10 cellular contexts compared by ENCODE assay signal in the genomic region with DNA sequence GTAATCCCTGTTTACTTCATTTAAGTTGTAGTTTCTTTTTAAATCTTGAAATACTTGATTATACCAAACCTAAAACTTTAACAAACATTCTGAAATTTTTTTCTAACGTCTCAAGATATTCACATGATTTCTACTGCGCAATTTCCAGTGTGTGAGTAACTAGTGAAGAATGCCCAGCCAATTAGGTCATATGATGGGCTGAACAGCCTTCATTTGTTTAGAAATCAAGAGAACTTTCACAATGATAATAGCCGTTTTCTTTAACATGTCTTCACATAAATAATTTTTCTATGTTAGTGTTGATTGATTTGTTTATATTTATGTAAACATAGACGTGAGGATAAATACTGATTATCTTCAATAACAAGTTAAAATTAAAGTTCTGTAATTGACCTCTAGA. TPM values are rescaled to one million over a fixed set of nuclear protein-coding genes. Genes with fewer than 3 reads are reported as not detected.
A peak's percentile ranks its signal among the peaks of the same experiment; 100 is the strongest.
DNase-seq lines count a peak whose midpoint lies in the region; ATAC-seq, FAIRE-seq and TF ChIP-seq lines count a peak whose summit lies in the region.
"Had no signal": no experiment of that assay in that cellular context is flagged by ENCODE, and none has a peak within 500 bp of the region (broad histone marks: within the 10 kb centered on the region; RNA-seq: fewer than 3 reads in every experiment).

No MANE protein-coding gene starts in this region.

- SMC1A ChIA-PET in GM12878 (lab: Charles Lee; ENCODE audit: uncharacterized antibody, unreplicated experiment) = interaction anchor here (0.6 kb wide), 1 partner anchor 40 kb away, joined by 3 read pairs; no protein-coding TSS in a partner anchor

- FAIRE-seq in GM12878 (lab: Jason Lieb, UNC) = peak; percentile 41

- CTCF ChIA-PET in GM12878 (lab: Yijun Ruan, JAX) = no interaction called here

- TF ChIP-seq CTCF in GM23338 (conservative IDR thresholded peaks at IDR 0.05; ENCODE audit: low read depth in 2 of 2) (no peak), GM12878 (IDR thresholded peaks at IDR 0.05 in 2 of 3, conservative IDR thresholded peaks at IDR 0.05 in 1 of 3; ENCODE audit: control insufficient read depth in 2 of 3, extremely low read depth in 1 of 3, insufficient read depth in 1 of 3, low read depth in 3 of 3, low read length in 3 of 3) (no peak), stomach (IDR thresholded peaks at IDR 0.05) (no peak), GM20000 (IDR thresholded peaks at IDR 0.05; ENCODE audit: extremely low read depth, missing control alignments) (no peak)

- H3K4me2 ChIP-seq in GM23338 (no peak overlapping the region), GM12878 (ENCODE audit: control insufficient read depth, insufficient read depth) (no peak overlapping the region)

- H3K4me3 Mint-ChIP-seq in GM23338 = no peak overlapping the region
- H3K4me3 Mint-ChIP-seq: activated naive CD4-positive, alpha-beta T cell treated with anti-CD3 and anti-CD28 coated beads, Interleukin-2, amount 50 U/mL, for 24 hours; nephron had no signal

- ATAC-seq in GM23338 = no peak
- no peak for ATAC-seq in GM12878
- peak; percentile 77 to 86 for ATAC-seq in right cardiac atrium

- H3K4me1 Mint-ChIP-seq in GM23338 = peaks cover 30% of the 10 kb centered on the region
- H3K4me1 Mint-ChIP-seq: nephron had no signal

- no peaks in the 10 kb centered on the region for H3K27me3 ChIP-seq in GM23338 (ENCODE audit: insufficient read depth)
- no peaks in the 10 kb centered on the region for H3K27me3 ChIP-seq in GM12878 (replicated peaks in 1 of 2; ENCODE audit: control insufficient read depth in 2 of 2, insufficient read depth in 2 of 2, low read length in 1 of 2)
- H3K27me3 ChIP-seq in right cardiac atrium (ENCODE audit: control insufficient read depth, insufficient read depth) = no peaks in the 10 kb centered on the region
- no peaks in the 10 kb centered on the region for H3K27me3 ChIP-seq in stomach

- H2AFZ ChIP-seq in GM23338 (no peak overlapping the region), GM12878 (ENCODE audit: control insufficient read depth, low read depth, low read length) (no peak overlapping the region)

- no peaks in the 10 kb centered on the region for H3F3A ChIP-seq in GM23338 (replicated peaks; ENCODE audit: low read depth)

- no peak for TF ChIP-seq EP300 in GM12878 (IDR thresholded peaks at IDR 0.05; ENCODE audit: borderline replicate concordance in 1 of 2, control insufficient read depth in 1 of 2, low read depth in 2 of 2, low read length in 2 of 2)
- no peak for TF ChIP-seq EP300 in stomach (IDR thresholded peaks at IDR 0.05)

- BruUV-seq in GM12878 (replicated peaks; lab: Mats Ljungman, UMichigan) = no TSS peak

- no peak for DNase-seq in GM23338 (ENCODE audit: low spot score)
- no peak for DNase-seq in GM12878 (ENCODE audit: low read depth, low spot score)
- DNase-seq in right cardiac atrium = no peak
- no peak for DNase-seq in stomach
- no peak for DNase-seq in nucleus accumbens (lab: John Stamatoyannopoulos, UW)
- DNase-seq in GM20000 (ENCODE audit: low spot score) = no peak
- no peak for DNase-seq in Kasumi-1 (lab: John Stamatoyannopoulos, UW)
- no peak for DNase-seq in activated T-cell treated with anti-CD3 and anti-CD28 coated beads, Interleukin-2, amount 50 U/mL, for 48 hours

- no peaks in the 10 kb centered on the region for H3K36me3 ChIP-seq in GM23338 (ENCODE audit: insufficient read depth)
- peaks cover 2 to 5% of the 10 kb centered on the region in 2 experiments; a peak in 1 of 4 replicates for H3K36me3 ChIP-seq in GM12878 (ENCODE audit: control insufficient read depth in 2 of 2, insufficient read depth in 2 of 2, low read length in 1 of 2)
- peaks cover 4 to 19% (median 16%) of the 10 kb centered on the region in 4 donors for H3K36me3 ChIP-seq in stomach

- WGBS in GM12878 (ENCODE audit: insufficient coverage, insufficient replicate concordance, low lambda C conversion rate, missing lambda C conversion rate) = 72% methylated on average over 4 of the region's 4 CpGs
- whole genome bisulfite sequencing in right cardiac atrium = 35% methylated on average over 4 of the region's 4 CpGs
- 37 to 57% (median 54%) methylated on average over 4 of the region's 4 CpGs for WGBS in stomach, 5 donors

- no peaks in the 10 kb centered on the region for H3K36me3 Mint-ChIP-seq in GM23338 (ENCODE audit: low read depth)

- H3K4me1 ChIP-seq in GM23338 (ENCODE audit: insufficient read depth) (peaks cover 29% of the 10 kb centered on the region), GM12878 (ENCODE audit: control insufficient read depth, insufficient read depth, low read length) (peaks cover 12% of the 10 kb centered on the region), right cardiac atrium (ENCODE audit: control insufficient read depth, insufficient read depth, low read length) (no peaks in the 10 kb centered on the region), stomach (peaks cover 5 to 27% (median 8%) of the 10 kb centered on the region in 4 donors)

- H3K27ac ChIP-seq in GM23338 (ENCODE audit: low read depth) (peak overlapping the region; percentile 5; the same call in 1 of the 2 replicates), GM12878 (ENCODE audit: control insufficient read depth, insufficient read depth) (no peak overlapping the region), right cardiac atrium (ENCODE audit: low read length) (no peak overlapping the region), stomach (peak overlapping the region in 4 of 5 donors; percentile 16 to 68 (median 54))

- POLR2A ChIA-PET in GM12878 (lab: Charles Lee) = no interaction called here

- no peaks in the 10 kb centered on the region for H3K9me3 Mint-ChIP-seq in GM23338
- H3K9me3 Mint-ChIP-seq: activated naive CD4-positive, alpha-beta T cell treated with anti-CD3 and anti-CD28 coated beads, Interleukin-2, amount 50 U/mL, for 24 hours; nephron had no signal

- no peak overlapping the region for H3K9ac ChIP-seq in GM12878 (ENCODE audit: control insufficient read depth, insufficient read depth, low read length)

- no peak for TF ChIP-seq RAD21 in GM12878 (IDR thresholded peaks at IDR 0.05; ENCODE audit: insufficient read depth, low read depth, low read length)

- no peaks in the 10 kb centered on the region for H3K9me3 ChIP-seq in GM12878 (replicated peaks; ENCODE audit: control insufficient read depth, insufficient read depth, low read length)
- no peaks in the 10 kb centered on the region for H3K9me3 ChIP-seq in right cardiac atrium (ENCODE audit: control insufficient read depth, low read length)
- no peaks in the 10 kb centered on the region for H3K9me3 ChIP-seq in stomach

- H3K27me3 Mint-ChIP-seq in GM23338 (ENCODE audit: insufficient read depth, low read depth, poor library complexity) = peaks cover 2% of the 10 kb centered on the region
- H3K27me3 Mint-ChIP-seq: activated naive CD4-positive, alpha-beta T cell treated with anti-CD3 and anti-CD28 coated beads, Interleukin-2, amount 50 U/mL, for 24 hours had no signal

- no peak overlapping the region for H3K27ac Mint-ChIP-seq in GM23338
- H3K27ac Mint-ChIP-seq: activated naive CD4-positive, alpha-beta T cell treated with anti-CD3 and anti-CD28 coated beads, Interleukin-2, amount 50 U/mL, for 24 hours; nephron had no signal

- H3K4me3 ChIP-seq in GM23338 (no peak overlapping the region), GM12878 (no peak overlapping the region), right cardiac atrium (ENCODE audit: low read length) (no peak overlapping the region), stomach (no peak overlapping the region)

- in situ Hi-C loops in GM12878 (cut with MboI) = no loop called here

- peaks cover 98% of the 10 kb centered on the region for H3K79me2 ChIP-seq in GM23338 (replicated peaks; ENCODE audit: insufficient read depth)
- H3K79me2 ChIP-seq in GM12878 (ENCODE audit: control insufficient read depth, insufficient read depth, low read length) = peaks cover 23% of the 10 kb centered on the region

- H4K20me1 ChIP-seq in GM23338 (replicated peaks; ENCODE audit: insufficient read depth) = no peaks in the 10 kb centered on the region
- H4K20me1 ChIP-seq in GM12878 (ENCODE audit: control insufficient read depth, insufficient read depth) = no peaks in the 10 kb centered on the region

- RAD21 ChIA-PET in GM12878 (lab: Charles Lee; ENCODE audit: unreplicated experiment) = no interaction called here

- intact Hi-C loops in GM12878 (cut with micrococcal nuclease; ENCODE audit: unreplicated experiment) = no loop called here
- intact Hi-C loops in right cardiac atrium (cut with DNase I) = no loop called here
- intact Hi-C loops in stomach (cut with DNase I; ENCODE audit: low total_unique reads) = no loop called here

- TF ChIP-seq POLR2A in GM12878 (IDR thresholded peaks at IDR 0.05; ENCODE audit: low read depth, low read length) = no peak
- no peak for TF ChIP-seq POLR2A in stomach (IDR thresholded peaks at IDR 0.05)

- no peaks in the 10 kb centered on the region for H3K9me2 ChIP-seq in GM23338 (ENCODE audit: insufficient read depth)

RNA-seq across cellular contexts. Expression of a gene that starts 21.8 kb away (rescaled TPM):
- 29.8 and 40.5 TPM in 2 replicates for total RNA-seq in GM23338 (2014; rRNA removed; shearing (Covaris generic))
- polyA plus RNA-seq in GM23338 (2016; fragmentation: Nextera tagmentation; extraction: Ambion mirVana) (24.6 and 28.8 TPM in 2 replicates), GM12878 (2011; rRNA removed) (15.9 and 18.9 TPM in 2 replicates), GM12878 (2014; fragmentation: Illumina TruSeq; extraction: Trizol) (15.5 and 16.0 TPM in 2 replicates), GM12878 (2014; fragmentation: Nextera tagmentation; extraction: Ambion mirVana) (1 to 10 TPM; 8.8 to 9.6 TPM), GM12878 (2014; rRNA removed) (9.3 and 9.7 TPM in 2 replicates), GM12878 (2016; fragmentation: Nextera tagmentation; extraction: Ambion mirVana) (10 to 100 TPM; 14.6 to 15.8 TPM), right cardiac atrium (16.8 TPM), stomach (10 to 100 TPM in 2 of 3 donors, 1 to 10 TPM in 1; 6.8 to 12.1 (median 11.6) TPM)
- total RNA-seq in GM12878 (2013; cell fraction: nucleolus; rRNA removed) = 38.1 and 54.4 TPM in 2 replicates
- total RNA-seq in GM12878 (2014; rRNA removed) (11.1 and 11.5 TPM in 2 replicates), GM12878 (2014; rRNA removed; fragmentation: Illumina TruSeq; extraction: Trizol) (14.7 and 15.1 TPM in 2 replicates), GM12878 (2021) (11.3 and 14.2 TPM in 2 replicates), right cardiac atrium (10 to 100 TPM; 25.2 to 37.9 (median 35.5) TPM), stomach (10 to 100 TPM in 2 of 5 donors, 1 to 10 TPM in 3; 7.0 to 49.2 (median 8.5) TPM)
- 4.3 TPM for polyA plus RNA-seq in GM12878 (2011; ENCODE audit: low read depth)
- 10.7 and 12.0 TPM in 2 replicates for polyA plus RNA-seq in GM12878 (2011; cell fraction: cytosol; rRNA removed)
- 16.1 and 18.4 TPM in 2 replicates for polyA plus RNA-seq in GM12878 (2011; cell fraction: nucleus; rRNA removed)
- polyA plus RNA-seq in GM12878 (2012) = 6.6 and 7.8 TPM in 2 replicates
- 22.8 and 23.9 TPM in 2 replicates for polyA minus RNA-seq in GM12878 (2011; rRNA and poly(A)+ RNA removed)
- polyA minus RNA-seq in GM12878 (2011; cell fraction: cytosol; rRNA and poly(A)+ RNA removed) = 7.8 and 11.0 TPM in 2 replicates
- polyA minus RNA-seq in GM12878 (2011; cell fraction: nucleus; rRNA and poly(A)+ RNA removed) = 40.3 and 44.4 TPM in 2 replicates

RNA-seq across cellular contexts. Expression of a gene that starts 48.6 kb away (rescaled TPM):
- total RNA-seq in GM23338 (2014; rRNA removed; shearing (Covaris generic)) = 32.2 and 34.1 TPM in 2 replicates
- 66.2 and 70.1 TPM in 2 replicates for polyA plus RNA-seq in GM23338 (2016; fragmentation: Nextera tagmentation; extraction: Ambion mirVana)
- 0.94 and 1.3 TPM in 2 replicates for total RNA-seq in GM12878 (2013; cell fraction: nucleolus; rRNA removed)
- total RNA-seq in GM12878 (2014; rRNA removed) = 1.2 and 1.5 TPM in 2 replicates
- 0.22 and 1.1 TPM in 2 replicates for total RNA-seq in GM12878 (2014; rRNA removed; fragmentation: Illumina TruSeq; extraction: Trizol)
- total RNA-seq in GM12878 (2021) = 0.38 and 0.80 TPM in 2 replicates
- polyA plus RNA-seq in GM12878 (2011; ENCODE audit: low read depth) = not detected
- 1.5 and 1.6 TPM in 2 replicates for polyA plus RNA-seq in GM12878 (2011; rRNA removed)
- polyA plus RNA-seq in GM12878 (2011; cell fraction: cytosol; rRNA removed) = 0.36 and 0.40 TPM in 2 replicates
- polyA plus RNA-seq in GM12878 (2011; cell fraction: nucleus; rRNA removed) = 1.0 and 1.4 TPM in 2 replicates
- polyA plus RNA-seq in GM12878 (2012) = 0.97 TPM in 1 of 2 replicates, not detected in the other
- 0.57 and 1.5 TPM in 2 replicates for polyA plus RNA-seq in GM12878 (2014; fragmentation: Illumina TruSeq; extraction: Trizol)
- polyA plus RNA-seq in GM12878 (2014; fragmentation: Nextera tagmentation; extraction: Ambion mirVana) = under 1 TPM in 1 of 2 experiments, not detected in 1; 0.29 TPM
- polyA plus RNA-seq in GM12878 (2014; rRNA removed) = 1.3 and 2.6 TPM in 2 replicates
- polyA plus RNA-seq in GM12878 (2016; fragmentation: Nextera tagmentation; extraction: Ambion mirVana) = under 1 TPM; 0.78 to 0.96 TPM
- polyA minus RNA-seq in GM12878 (2011; rRNA and poly(A)+ RNA removed) = 1.4 and 1.8 TPM in 2 replicates
- not detected in 2 replicates for polyA minus RNA-seq in GM12878 (2011; cell fraction: cytosol; rRNA and poly(A)+ RNA removed)
- polyA minus RNA-seq in GM12878 (2011; cell fraction: nucleus; rRNA and poly(A)+ RNA removed) = 0.97 and 1.2 TPM in 2 replicates
- 100 to 1,000 TPM; 107 to 165 (median 160) TPM for total RNA-seq in right cardiac atrium
- 113 TPM for polyA plus RNA-seq in right cardiac atrium
- total RNA-seq in stomach = 100 to 1,000 TPM in 1 of 5 donors, 10 to 100 TPM in 4; 20.9 to 142 (median 40.8) TPM
- 10 to 100 TPM; 11.5 to 17.9 (median 14.1) TPM for polyA plus RNA-seq in stomach

Comparison
In these comparisons a context has a peak if more than half of its experiments do, and no peak if none do; other contexts are left out.
1. ATAC-seq: peak in right cardiac atrium (2 of 2); none in GM23338 (single experiment) and GM12878 (single experiment).
2. H3K27ac ChIP-seq: peak in GM23338 (single experiment) and stomach (4 of 5); none in GM12878 (single experiment) and right cardiac atrium (single experiment).
3. RNA of a gene that starts 48.6 kb away (total RNA-seq): 107 to 165 TPM in right cardiac atrium, 20.9 to 142 TPM in stomach and 32.2 to 34.1 TPM in GM23338; 0.22 to 1.5 TPM in GM12878; every median in the first group is over 4 times any median in the second.